In genomic region chr2:196174424-196174823, GRCh38 we compare ENCODE assay signal across 15 cellular contexts. TPM values are rescaled to one million over a fixed set of nuclear protein-coding genes. Genes with fewer than 3 reads are reported as not detected.
A peak's percentile ranks its signal among the peaks of the same experiment; 100 is the strongest.
DNase-seq lines count a peak whose midpoint lies in the region; ATAC-seq and TF ChIP-seq lines count a peak whose summit lies in the region.
"Had no signal": no experiment of that assay in that cellular context is flagged by ENCODE, and none has a peak within 500 bp of the region (broad histone marks: within the 10 kb centered on the region; RNA-seq: fewer than 3 reads in every experiment).

No MANE protein-coding gene starts in this region.

- peak overlapping the region; percentile 28 for H3K4me2 ChIP-seq in DND-41 (ENCODE audit: insufficient read depth, low read length)
- no peak overlapping the region for H3K4me2 ChIP-seq in Loucy (ENCODE audit: low read depth, low read length, poor library complexity, severe bottlenecking)

- peak overlapping the region; percentile 91 for H3K27ac ChIP-seq in DND-41 (ENCODE audit: low read length)
- H3K27ac ChIP-seq: esophagus muscularis mucosa, RWPE1, uterus had no signal

- DNase-seq in DND-41 (peak; percentile 37), natural killer cell (no peak), Calu3 (no peak), OCI-M2 (lab: John Stamatoyannopoulos, UW; ENCODE audit: unreplicated experiment) (no peak)
- no peak for DNase-seq in effector CD8-positive, alpha-beta T cell (lab: John Stamatoyannopoulos, UW)
- DNase-seq: C1 segment of cervical spinal cord, NCI-H1694, NCI-H524 treated with DMSO at 0.1 percent for 48 hours, uterus had no signal

- H3K79me2 ChIP-seq in DND-41 (ENCODE audit: insufficient read depth, low read length) (peaks cover 67% of the 10 kb centered on the region), Loucy (ENCODE audit: insufficient read depth, low read length) (peaks cover 25% of the 10 kb centered on the region)

- H3K4me1 ChIP-seq in DND-41 (ENCODE audit: insufficient read depth, low read length) (peaks cover 77% of the 10 kb centered on the region), Loucy (ENCODE audit: insufficient read depth, low read length, poor library complexity, severe bottlenecking) (peaks cover 73% of the 10 kb centered on the region)
- H3K4me1 ChIP-seq: uterus had no signal

- peaks cover 10% of the 10 kb centered on the region; the same call in 1 of the 2 replicates for H3K36me3 ChIP-seq in DND-41 (ENCODE audit: insufficient read depth, low read length)
- H3K36me3 ChIP-seq in Loucy (ENCODE audit: insufficient read depth, low read length): no peaks in the 10 kb centered on the region
- H3K36me3 ChIP-seq: esophagus muscularis mucosa, uterus had no signal

- peaks cover 47% of the 10 kb centered on the region for H3K4me1 Mint-ChIP-seq in activated T-helper 17 cell treated with anti-CD3 and anti-CD28 coated beads, Interleukin-2, amount 50 U/mL, for 72 hours
- H3K4me1 Mint-ChIP-seq in natural killer cell: peaks cover 53 to 63% of the 10 kb centered on the region in 2 donors
- peaks cover 24% of the 10 kb centered on the region for H3K4me1 Mint-ChIP-seq in Calu3 (ENCODE audit: low read depth, unreplicated experiment)

- no TSS peak for BruUV-seq in Calu3 (replicated peaks; lab: Mats Ljungman, UMichigan)

- intact Hi-C loops in natural killer cell (cut with micrococcal nuclease): no loop called here
- intact Hi-C loops in Calu3 (cut with micrococcal nuclease; ENCODE audit: unreplicated experiment): loop anchor here (5.0 kb wide), 1 partner anchor 163 kb away; no protein-coding TSS in a partner anchor

- ATAC-seq in DND-41 (ENCODE audit: insufficient read depth, low read depth): no peak
- ATAC-seq in activated T-helper 17 cell treated with anti-CD3 and anti-CD28 coated beads, Interleukin-2, amount 50 U/mL, for 72 hours (replicated peaks): no peak
- no peak for ATAC-seq in natural killer cell
- no peak for ATAC-seq in HG02970 (IDR thresholded peaks at IDR 0.05; ENCODE audit: low FRiP score, unreplicated experiment)

- no peaks in the 10 kb centered on the region for H3K9me3 ChIP-seq in DND-41 (ENCODE audit: insufficient read depth, low read length, severe bottlenecking)
- H3K9me3 ChIP-seq in Loucy (ENCODE audit: insufficient read depth, low read depth, low read length): no peaks in the 10 kb centered on the region
- H3K9me3 ChIP-seq: esophagus muscularis mucosa, uterus had no signal

- no peaks in the 10 kb centered on the region for H3K9me2 ChIP-seq in Loucy (replicated peaks; ENCODE audit: low read depth, low read length)

- no peak overlapping the region; a peak in 1 of 4 replicates for H3K4me3 ChIP-seq in DND-41 (ENCODE audit: low read depth in 1 of 2, low read length in 2 of 2)
- no peak overlapping the region for H3K4me3 ChIP-seq in Loucy (ENCODE audit: low read length, poor library complexity, severe bottlenecking)
- H3K4me3 ChIP-seq: esophagus muscularis mucosa, uterus had no signal

- H2AFZ ChIP-seq in DND-41 (ENCODE audit: low read depth, low read length) (no peak overlapping the region), Loucy (ENCODE audit: low read length) (no peak overlapping the region)

- no peaks in the 10 kb centered on the region for H3K27me3 Mint-ChIP-seq in activated T-helper 17 cell treated with anti-CD3 and anti-CD28 coated beads, Interleukin-2, amount 50 U/mL, for 72 hours
- H3K27me3 Mint-ChIP-seq in natural killer cell (ENCODE audit: low read depth in 2 of 2) (no peaks in the 10 kb centered on the region), Calu3 (ENCODE audit: unreplicated experiment) (no peaks in the 10 kb centered on the region)

- H4K20me1 ChIP-seq in DND-41 (ENCODE audit: insufficient read depth, low read length) (peaks cover 18% of the 10 kb centered on the region), Loucy (ENCODE audit: insufficient read depth, low read length, poor library complexity, severe bottlenecking) (peaks cover 19% of the 10 kb centered on the region)

- peaks cover 12% of the 10 kb centered on the region for H3F3A ChIP-seq in Loucy (ENCODE audit: low read depth)

- H3K27me3 ChIP-seq in DND-41 (ENCODE audit: insufficient read depth, low read length, poor library complexity): no peaks in the 10 kb centered on the region
- H3K27me3 ChIP-seq in Loucy (ENCODE audit: insufficient read depth, low read length, poor library complexity, severe bottlenecking): peaks cover 6% of the 10 kb centered on the region
- H3K27me3 ChIP-seq: esophagus muscularis mucosa, uterus had no signal

- CTCF ChIA-PET in Calu3 (lab: Charles Lee): interaction anchor here (1.1 kb wide), 1 partner anchor 95 kb away, joined by 3 read pairs; no protein-coding TSS in a partner anchor

- peak overlapping the region; percentile 91 for H3K27ac Mint-ChIP-seq in activated T-helper 17 cell treated with anti-CD3 and anti-CD28 coated beads, Interleukin-2, amount 50 U/mL, for 72 hours
- H3K27ac Mint-ChIP-seq in natural killer cell (peak overlapping the region; percentile 95 to 96), Calu3 (ENCODE audit: unreplicated experiment) (no peak overlapping the region)
- H3K27ac Mint-ChIP-seq: progenitor cell of endocrine pancreas had no signal

- peak overlapping the region; percentile 94 for H3K4me3 Mint-ChIP-seq in activated T-helper 17 cell treated with anti-CD3 and anti-CD28 coated beads, Interleukin-2, amount 50 U/mL, for 72 hours
- H3K4me3 Mint-ChIP-seq in natural killer cell (peak overlapping the region; percentile 31), Calu3 (ENCODE audit: low read depth, unreplicated experiment) (no peak overlapping the region)

- H3K9ac ChIP-seq in DND-41 (ENCODE audit: low read depth, low read length) (peak overlapping the region; percentile 18; the same call in 1 of the 2 replicates), Loucy (ENCODE audit: low read depth, low read length, poor library complexity, severe bottlenecking) (peak overlapping the region; percentile 28)

- TF ChIP-seq CTCF in DND-41 (IDR thresholded peaks at IDR 0.05; ENCODE audit: borderline replicate concordance, extremely low read depth, low read length, poor library complexity, severe bottlenecking) (no peak), Loucy (conservative IDR thresholded peaks at IDR 0.05; ENCODE audit: low read length) (no peak), natural killer cell (IDR thresholded peaks at IDR 0.05) (no peak), Calu3 (IDR thresholded peaks at IDR 0.05; ENCODE audit: unreplicated experiment) (no peak)

- no peaks in the 10 kb centered on the region for H3K9me3 Mint-ChIP-seq in activated T-helper 17 cell treated with anti-CD3 and anti-CD28 coated beads, Interleukin-2, amount 50 U/mL, for 72 hours
- H3K9me3 Mint-ChIP-seq in natural killer cell (no peaks in the 10 kb centered on the region), Calu3 (ENCODE audit: low read depth, unreplicated experiment) (no peaks in the 10 kb centered on the region)

- peaks cover 26% of the 10 kb centered on the region for H3K36me3 Mint-ChIP-seq in activated T-helper 17 cell treated with anti-CD3 and anti-CD28 coated beads, Interleukin-2, amount 50 U/mL, for 72 hours (ENCODE audit: low read depth)
- H3K36me3 Mint-ChIP-seq in natural killer cell (peaks cover 8% of the 10 kb centered on the region), Calu3 (ENCODE audit: insufficient read depth, unreplicated experiment) (peaks cover 26% of the 10 kb centered on the region)

RNA-seq across cellular contexts. Expression of gene STK17B, which starts 3.0 kb away (rescaled TPM):
- total RNA-seq in activated T-helper 17 cell treated with anti-CD3 and anti-CD28 coated beads, Interleukin-2, amount 50 U/mL, for 72 hours: 100 to 1,000 TPM; 168 to 190 TPM
- 100 to 1,000 TPM; 295 to 390 (median 380) TPM for total RNA-seq in natural killer cell
- total RNA-seq in Calu3 (2022): 32.3 and 38.5 TPM in 2 replicates
